ENCODE assay signal across 8 cellular contexts in genomic region chr2:241217320-241218031, GRCh38. TPM values are rescaled to one million over a fixed set of nuclear protein-coding genes. Genes with fewer than 3 reads are reported as not detected.
A peak's percentile ranks its signal among the peaks of the same experiment; 100 is the strongest.
DNase-seq lines count a peak whose midpoint lies in the region; ATAC-seq and TF ChIP-seq lines count a peak whose summit lies in the region.

No MANE protein-coding gene starts in this region.

- peaks cover 9% of the 10 kb centered on the region for H3K4me1 ChIP-seq in Panc1 (ENCODE audit: control insufficient read depth, insufficient read depth, low read length)
- peaks cover 8% of the 10 kb centered on the region for H3K4me1 ChIP-seq in upper lobe of right lung

- no peak for TF ChIP-seq CTCF in GM10266 (IDR thresholded peaks at IDR 0.05; ENCODE audit: control insufficient read depth, insufficient read depth, low read depth, missing control alignments)
- TF ChIP-seq CTCF in Panc1 (IDR thresholded peaks at IDR 0.05) = no peak
- TF ChIP-seq CTCF in neural crest cell (conservative IDR thresholded peaks at IDR 0.05) = no peak
- no peak for TF ChIP-seq CTCF in upper lobe of right lung (IDR thresholded peaks at IDR 0.05)

- H3K9me3 ChIP-seq in Panc1 (ENCODE audit: control insufficient read depth, insufficient read depth, low read depth, low read length) (no peaks in the 10 kb centered on the region), upper lobe of right lung (no peaks in the 10 kb centered on the region)

- peak overlapping the region; percentile 71 for H3K4me3 Mint-ChIP-seq in activated naive CD8-positive, alpha-beta T cell treated with anti-CD3 and anti-CD28 coated beads, Interleukin-2, amount 50 U/mL, for 24 hours
- H3K4me3 Mint-ChIP-seq in neural crest cell = peak overlapping the region; percentile 89

- CTCF ChIA-PET in Panc1 (lab: Charles Lee) = interaction anchor here (1.2 kb wide), 1 partner anchor 366 kb away, joined by 4 read pairs; no protein-coding TSS in a partner anchor

- peaks cover 17% of the 10 kb centered on the region for H3K27me3 Mint-ChIP-seq in activated naive CD8-positive, alpha-beta T cell treated with anti-CD3 and anti-CD28 coated beads, Interleukin-2, amount 50 U/mL, for 24 hours
- H3K27me3 Mint-ChIP-seq in neural crest cell (ENCODE audit: low read depth) = peaks cover 11% of the 10 kb centered on the region

- ATAC-seq in HG02798 (IDR thresholded peaks at IDR 0.05; ENCODE audit: poor library complexity, unreplicated experiment) (peak; percentile 56), Panc1 (peak; percentile 84), upper lobe of right lung (peak; percentile 80), HG02884 (IDR thresholded peaks at IDR 0.05; ENCODE audit: unreplicated experiment) (no peak)
- ATAC-seq in activated naive CD8-positive, alpha-beta T cell treated with anti-CD3 and anti-CD28 coated beads, Interleukin-2, amount 50 U/mL, for 24 hours = peak; percentile 21

- in situ Hi-C loops in Panc1 (cut with HindIII; ENCODE audit: low pct_unique_long_range_greater_than_20kb, low sequenced_read_pairs) = no loop called here

- POLR2A ChIA-PET in Panc1 (lab: Charles Lee) = interaction anchor here (0.6 kb wide), 1 partner anchor 101 kb away, joined by 5 read pairs; no protein-coding TSS in a partner anchor

- no peaks in the 10 kb centered on the region for H3K27me3 ChIP-seq in Panc1 (ENCODE audit: control insufficient read depth, insufficient read depth, low read length)
- no peaks in the 10 kb centered on the region for H3K27me3 ChIP-seq in upper lobe of right lung

- intact Hi-C loops in Panc1 (cut with micrococcal nuclease; ENCODE audit: unreplicated experiment) = no loop called here
- intact Hi-C loops in upper lobe of right lung (cut with DNase I) = no loop called here

- BruUV-seq in Panc1 (replicated peaks; lab: Mats Ljungman, UMichigan) = no TSS peak

- H3K36me3 ChIP-seq in Panc1 (ENCODE audit: control insufficient read depth, insufficient read depth, low read length) (no peaks in the 10 kb centered on the region), upper lobe of right lung (no peaks in the 10 kb centered on the region)

- H3K4me3 ChIP-seq in Panc1 (ENCODE audit: low read depth in 2 of 2, low read length in 2 of 2) (peak overlapping the region; percentile 43 to 55), upper lobe of right lung (peak overlapping the region; percentile 48)

- no peak overlapping the region for H3K27ac Mint-ChIP-seq in activated naive CD8-positive, alpha-beta T cell treated with anti-CD3 and anti-CD28 coated beads, Interleukin-2, amount 50 U/mL, for 24 hours
- peak overlapping the region; percentile 50 for H3K27ac Mint-ChIP-seq in neural crest cell (ENCODE audit: unreplicated experiment)

- no peaks in the 10 kb centered on the region for H3K9me3 Mint-ChIP-seq in activated naive CD8-positive, alpha-beta T cell treated with anti-CD3 and anti-CD28 coated beads, Interleukin-2, amount 50 U/mL, for 24 hours
- H3K9me3 Mint-ChIP-seq in neural crest cell = no peaks in the 10 kb centered on the region

- H3K36me3 Mint-ChIP-seq in activated naive CD8-positive, alpha-beta T cell treated with anti-CD3 and anti-CD28 coated beads, Interleukin-2, amount 50 U/mL, for 24 hours (ENCODE audit: low read depth) = no peaks in the 10 kb centered on the region
- no peaks in the 10 kb centered on the region for H3K36me3 Mint-ChIP-seq in neural crest cell (ENCODE audit: low read depth)

- H3K4me1 Mint-ChIP-seq in activated naive CD8-positive, alpha-beta T cell treated with anti-CD3 and anti-CD28 coated beads, Interleukin-2, amount 50 U/mL, for 24 hours = peaks cover 9% of the 10 kb centered on the region
- H3K4me1 Mint-ChIP-seq in neural crest cell = peaks cover 19% of the 10 kb centered on the region

- peak overlapping the region; percentile 79 for H3K27ac ChIP-seq in Panc1 (ENCODE audit: low read length)
- H3K27ac ChIP-seq in upper lobe of right lung = peak overlapping the region; percentile 82

- DNase-seq in GM10266 (ENCODE audit: extremely low spot score) (peak; percentile 94), Panc1 (ENCODE audit: low read depth, low spot score) (no peak), globus pallidus (ENCODE audit: low spot score) (peak; percentile 72), neural crest cell (ENCODE audit: low read depth, low spot score) (peak; percentile 60), upper lobe of right lung (peak; percentile 88)
- DNase-seq in activated naive CD8-positive, alpha-beta T cell treated with anti-CD3 and anti-CD28 coated beads, Interleukin-2, amount 50 U/mL, for 24 hours = peak; percentile 39

RNA-seq across cellular contexts. Expression of gene ANO7, which starts 29.0 kb away (rescaled TPM):
- total RNA-seq in Panc1 (2021; ENCODE audit: unreplicated experiment) (6.9 TPM), neural crest cell (3.2 TPM in 2 replicates), upper lobe of right lung (2.1 TPM)
- polyA plus RNA-seq in Panc1 (2012; ENCODE audit: insufficient read length) = 7.3 TPM
